Comparison of ENCODE assay signal across 8 cellular contexts in genomic region chr17:57257911-57258885, GRCh38.
DNase-seq lines count a peak whose midpoint lies in the region; ATAC-seq and TF ChIP-seq lines count a peak whose summit lies in the region.

No MANE protein-coding gene starts in this region.

- H3K4me1 ChIP-seq in RWPE2 (ENCODE audit: insufficient read depth, poor library complexity, severe bottlenecking) (peaks cover 17% of the 10 kb centered on the region), neutrophil (ENCODE audit: control insufficient read depth in 1 of 2, insufficient read depth in 1 of 2, low read depth in 1 of 2, low read length in 1 of 2) (peaks cover 21 to 22% of the 10 kb centered on the region in 2 experiments)

- TF ChIP-seq CTCF in RWPE2 (IDR thresholded peaks at IDR 0.05; ENCODE audit: poor library complexity, severe bottlenecking) (no peak), epithelial cell of esophagus (IDR thresholded peaks at IDR 0.05; ENCODE audit: insufficient read depth, low read depth, low read length, missing control alignments) (no peak), neutrophil (IDR thresholded peaks at IDR 0.05) (no peak)

- ATAC-seq in RWPE2 (ENCODE audit: low read depth) = peak; percentile 7; the same call in 2 of the 3 replicates
- no peak for ATAC-seq in HG02840 (IDR thresholded peaks at IDR 0.05; ENCODE audit: low FRiP score, unreplicated experiment)
- no peak for ATAC-seq in HG02798 (IDR thresholded peaks at IDR 0.05; ENCODE audit: poor library complexity, unreplicated experiment)

- peaks cover 42% of the 10 kb centered on the region for H3K36me3 ChIP-seq in RWPE2 (ENCODE audit: low read depth)
- H3K36me3 ChIP-seq in neutrophil = no peaks in the 10 kb centered on the region

- H3K9me3 ChIP-seq in RWPE2 (ENCODE audit: severe bottlenecking) (no peaks in the 10 kb centered on the region), neutrophil (no peaks in the 10 kb centered on the region)

- H3K4me3 ChIP-seq in RWPE2 (ENCODE audit: severe bottlenecking) = peak overlapping the region; percentile 80
- peak overlapping the region; percentile 76 for H3K4me3 ChIP-seq in epithelial cell of esophagus (ENCODE audit: low read length)
- H3K4me3 ChIP-seq in neutrophil (ENCODE audit: low read depth in 1 of 2, low read length in 1 of 2) = peak overlapping the region; percentile 68 to 80

- DNase-seq in NCI-H82 (lab: John Stamatoyannopoulos, UW) (peak; percentile 62), NCI-H82 treated with DMSO at 0.1 percent for 48 hours (lab: John Stamatoyannopoulos, UW; ENCODE audit: unreplicated experiment) (no peak), RWPE2 (ENCODE audit: low spot score) (no peak), epithelial cell of esophagus (ENCODE audit: low read depth) (no peak), NCI-H345 treated with DMSO at 0.1 percent for 48 hours (lab: John Stamatoyannopoulos, UW; ENCODE audit: unreplicated experiment) (no peak)

- H3K27me3 ChIP-seq in RWPE2 (ENCODE audit: insufficient read depth, poor library complexity, severe bottlenecking) (no peaks in the 10 kb centered on the region), neutrophil (peaks cover 57% of the 10 kb centered on the region)

- peak overlapping the region; percentile 54 for H3K27ac ChIP-seq in RWPE2 (ENCODE audit: poor library complexity, severe bottlenecking)
- no peak overlapping the region for H3K27ac ChIP-seq in neutrophil
